In the genomic region with DNA sequence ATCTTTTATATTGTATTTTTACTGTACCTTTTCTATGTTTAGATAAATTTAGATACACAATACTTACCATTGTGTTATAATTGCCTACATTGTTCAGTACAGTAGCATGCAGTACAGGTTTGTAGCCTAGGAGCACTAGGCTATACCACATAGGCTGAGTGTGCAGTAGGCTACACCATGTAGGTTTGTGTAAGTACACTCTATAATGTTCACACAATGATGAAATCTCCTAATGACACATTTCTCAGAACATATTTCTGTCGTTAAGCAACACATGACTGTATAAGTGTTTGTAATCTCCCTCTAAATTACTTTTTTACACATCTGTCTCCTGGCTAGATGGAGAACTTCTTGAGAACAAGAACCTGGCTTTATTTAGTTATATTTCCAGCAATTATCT, we compare ENCODE assay signal across 23 cellular contexts. TPM values are rescaled to one million over a fixed set of nuclear protein-coding genes. Genes with fewer than 3 reads are reported as not detected.
"Had no signal": no experiment of that assay in that cellular context is flagged by ENCODE, and none has a peak within 500 bp of the region (broad histone marks: within the 10 kb centered on the region; RNA-seq: fewer than 3 reads in every experiment).

No MANE protein-coding gene starts in this region.

- H3K27me3 ChIP-seq: colonic mucosa, esophagus muscularis mucosa, gastrocnemius medialis, ovary, sigmoid colon, stomach, thyroid gland, uterus had no signal

- H3K4me3 ChIP-seq: colonic mucosa, esophagus muscularis mucosa, gastrocnemius medialis, ovary, psoas muscle, sigmoid colon, stomach, thyroid gland, uterus had no signal

- DNase-seq: colonic mucosa; effector CD8-positive, alpha-beta T cell; endodermal cell; gastrocnemius medialis; head of caudate nucleus; kidney; natural killer cell; occipital lobe; ovary; posterior cingulate gyrus; psoas muscle; right cardiac atrium; sigmoid colon; stimulated activated CD4-positive, alpha-beta T cell treated with anti-CD3 and anti-CD28 coated beads, Interleukin-2, amount 100 ng/mL, for 24 hours; stimulated activated CD4-positive, alpha-beta T cell treated with anti-CD3 and anti-CD28 coated beads, Interleukin-4, amount 100 ng/mL, for 24 hours; stimulated activated naive CD4-positive, alpha-beta T cell treated with Interleukin-2 at 50 U/mL for 16 hours; stomach; thyroid gland; uterus had no signal

- H3K27ac ChIP-seq: colonic mucosa, esophagus muscularis mucosa, gastrocnemius medialis, ovary, psoas muscle, sigmoid colon, stomach, thyroid gland, uterus had no signal

- H3K9me3 ChIP-seq: colonic mucosa, esophagus muscularis mucosa, gastrocnemius medialis, psoas muscle, thyroid gland, uterus had no signal

- H3K36me3 ChIP-seq: colonic mucosa, esophagus muscularis mucosa, gastrocnemius medialis, ovary, sigmoid colon, stomach, thyroid gland, uterus had no signal

- H3K4me1 ChIP-seq: colonic mucosa, esophagus muscularis mucosa, psoas muscle, sigmoid colon, stomach, uterus had no signal

- ATAC-seq: gastrocnemius medialis; left lobe of liver; natural killer cell; psoas muscle; right cardiac atrium; stimulated activated effector memory CD8-positive, alpha-beta T cell treated with anti-CD3 and anti-CD28 coated beads, Interleukin-12 subunit alpha, Interleukin-12 subunit beta, amount 100 ng/mL, for 72 hours had no signal

RNA-seq across cellular contexts. Expression of gene UCHL1, which starts 40.3 kb away (rescaled TPM):
- total RNA-seq: mononuclear cell, natural killer cell had no signal
